8 cellular contexts compared by ENCODE assay signal in genomic region chr2:100422320-100422719, GRCh38. TPM values are rescaled to one million over a fixed set of nuclear protein-coding genes. Genes with fewer than 3 reads are reported as not detected.
DNase-seq lines count a peak whose midpoint lies in the region; ATAC-seq and TF ChIP-seq lines count a peak whose summit lies in the region.

No MANE protein-coding gene starts in this region.

- no peaks in the 10 kb centered on the region for H3K27me3 ChIP-seq in breast epithelium
- H3K27me3 ChIP-seq in SJCRH30, result no peaks in the 10 kb centered on the region
- H3K27me3 ChIP-seq in heart left ventricle, result no peaks in the 10 kb centered on the region
- H3K27me3 ChIP-seq in upper lobe of right lung, result no peaks in the 10 kb centered on the region

- ATAC-seq in heart left ventricle, result peak in 3 of 4 donors; percentile 56 to 61 (median 58)
- ATAC-seq in upper lobe of right lung, result peak; percentile 76
- ATAC-seq in T-cell (replicated peaks in 1 of 4), result no peak
- no peak for ATAC-seq in HG03175 (IDR thresholded peaks at IDR 0.05; ENCODE audit: unreplicated experiment)
- ATAC-seq in GM21619 (IDR thresholded peaks at IDR 0.05; ENCODE audit: unreplicated experiment), result no peak

- WGBS in heart left ventricle, 4 donors, result 77 to 86% (median 85%) methylated on average over 2 of the region's 2 CpGs

- H3K36me3 ChIP-seq in breast epithelium (no peaks in the 10 kb centered on the region), SJCRH30 (no peaks in the 10 kb centered on the region), heart left ventricle (no peaks in the 10 kb centered on the region), upper lobe of right lung (no peaks in the 10 kb centered on the region)

- H3K9me3 ChIP-seq in breast epithelium (no peaks in the 10 kb centered on the region), SJCRH30 (replicated peaks) (no peaks in the 10 kb centered on the region), heart left ventricle (no peaks in the 10 kb centered on the region), upper lobe of right lung (no peaks in the 10 kb centered on the region)

- intact Hi-C loops in MCF 10A (cut with micrococcal nuclease) (loop anchor here (10.0 kb wide), 1 partner anchor 142 kb away; the partner anchor contains the start of gene PDCL3), breast epithelium (cut with DNase I; ENCODE audit: low total_unique reads) (no loop called here), heart left ventricle (cut with DNase I) (loop anchor here in 2 of 10 donors (5.0 to 10.0 kb wide), 2 partner anchors 140 to 142 kb away; partner anchors contain the start of gene PDCL3 (in 2 of the 2)), upper lobe of right lung (cut with DNase I) (no loop called here)

- no TSS peak for BruUV-seq in MCF 10A (replicated peaks; lab: Mats Ljungman, UMichigan)

- POLR2A ChIA-PET in MCF 10A (lab: Yijun Ruan, JAX), result no interaction called here
- POLR2A ChIA-PET in T-cell (lab: Charles Lee), result no interaction called here

- CTCF ChIA-PET in MCF 10A (lab: Yijun Ruan, JAX) (interaction anchor here (0.6 to 1.2 kb wide), 7 partner anchors 9 to 299 kb away, joined by 3 to 7 read pairs (median 3); no protein-coding TSS in a partner anchor), T-cell (lab: Charles Lee) (no interaction called here)

- H3K4me3 Mint-ChIP-seq in MCF 10A (ENCODE audit: unreplicated experiment) (no peak overlapping the region), T-cell (no peak overlapping the region)

- H3K4me1 Mint-ChIP-seq in MCF 10A (ENCODE audit: insufficient read depth, unreplicated experiment), result peaks cover 6% of the 10 kb centered on the region
- H3K4me1 Mint-ChIP-seq in T-cell, result peaks cover 6 to 8% (median 7%) of the 10 kb centered on the region in 3 donors

- H3K27me3 Mint-ChIP-seq in MCF 10A (ENCODE audit: insufficient read depth, unreplicated experiment) (peaks cover 29% of the 10 kb centered on the region), T-cell (peaks cover 5 to 10% of the 10 kb centered on the region in 2 donors)

- no peak overlapping the region for H3K27ac ChIP-seq in breast epithelium
- no peak overlapping the region for H3K27ac ChIP-seq in SJCRH30
- H3K27ac ChIP-seq in heart left ventricle, result no peak overlapping the region
- no peak overlapping the region for H3K27ac ChIP-seq in upper lobe of right lung

- H3K36me3 Mint-ChIP-seq in MCF 10A (ENCODE audit: insufficient read depth, unreplicated experiment) (no peaks in the 10 kb centered on the region), T-cell (no peaks in the 10 kb centered on the region)

- TF ChIP-seq CTCF in MCF 10A (IDR thresholded peaks at IDR 0.05; ENCODE audit: unreplicated experiment), result peak; percentile 23
- TF ChIP-seq CTCF in breast epithelium (IDR thresholded peaks at IDR 0.05), result no peak
- peak in 11 of 12 donors; percentile 24 to 59 (median 38) for TF ChIP-seq CTCF in heart left ventricle (IDR thresholded peaks at IDR 0.05)
- peak; percentile 52 for TF ChIP-seq CTCF in upper lobe of right lung (IDR thresholded peaks at IDR 0.05)

- peak; percentile 51 for DNase-seq in MCF 10A (ENCODE audit: unreplicated experiment)
- DNase-seq in breast epithelium (ENCODE audit: low spot score in 2 of 2), result no peak
- peak; percentile 12 to 53 for DNase-seq in SJCRH30
- no peak for DNase-seq in heart left ventricle
- DNase-seq in upper lobe of right lung, result no peak
- DNase-seq in T-cell, result no peak

- H3K9me3 Mint-ChIP-seq in MCF 10A (ENCODE audit: unreplicated experiment) (no peaks in the 10 kb centered on the region), T-cell (no peaks in the 10 kb centered on the region)

- H3K27ac Mint-ChIP-seq in MCF 10A (ENCODE audit: low read depth, unreplicated experiment), result no peak overlapping the region
- H3K27ac Mint-ChIP-seq in T-cell, result no peak overlapping the region

- TF ChIP-seq POLR2A in breast epithelium (IDR thresholded peaks at IDR 0.05), result no peak
- no peak for TF ChIP-seq POLR2A in heart left ventricle (IDR thresholded peaks at IDR 0.05)

- H3K4me1 ChIP-seq in breast epithelium (no peaks in the 10 kb centered on the region), SJCRH30 (no peaks in the 10 kb centered on the region), heart left ventricle (peaks cover 0 to 6% (median 0%) of the 10 kb centered on the region in 12 donors), upper lobe of right lung (no peaks in the 10 kb centered on the region)

- H3K4me3 ChIP-seq in breast epithelium (no peak overlapping the region), SJCRH30 (no peak overlapping the region), heart left ventricle (no peak overlapping the region), upper lobe of right lung (no peak overlapping the region)

RNA-seq across cellular contexts. Expression of gene CHST10, which starts 4.9 kb away (rescaled TPM):
- 2.3 and 4.0 TPM in 2 replicates for total RNA-seq in MCF 10A (2022)
- 10 to 100 TPM in 1 of 3 donors, 1 to 10 TPM in 2; 4.5 to 17.0 (median 8.3) TPM for total RNA-seq in breast epithelium
- 20.0 and 27.4 TPM in 2 replicates for total RNA-seq in SJCRH30 (2014; rRNA removed; shearing (Covaris generic))
- 10 to 100 TPM in 4 of 9 donors, 1 to 10 TPM in 5; 7.2 to 14.1 (median 9.8) TPM for total RNA-seq in heart left ventricle
- 1 to 10 TPM; 5.8 to 6.7 TPM for polyA plus RNA-seq in heart left ventricle
- 8.4 TPM for total RNA-seq in upper lobe of right lung
- 1 to 10 TPM; 3.4 to 5.8 (median 4.1) TPM for total RNA-seq in T-cell

RNA-seq across cellular contexts. Expression of gene NMS, which starts 48.0 kb away (rescaled TPM):
- total RNA-seq in MCF 10A (2022), result not detected in 2 replicates
- total RNA-seq in breast epithelium, result not detected
- not detected in 2 replicates for total RNA-seq in SJCRH30 (2014; rRNA removed; shearing (Covaris generic))
- total RNA-seq in heart left ventricle, result not detected
- polyA plus RNA-seq in heart left ventricle, result not detected
- total RNA-seq in upper lobe of right lung, result not detected
- not detected for total RNA-seq in T-cell

Comparison
In these comparisons a context has a peak if more than half of its experiments do, and no peak if none do; other contexts are left out.
1. DNase-seq: peak in MCF 10A (single experiment) and SJCRH30 (2 of 2); none in breast epithelium (0 of 2), heart left ventricle (0 of 5), upper lobe of right lung (single experiment) and T-cell (0 of 34).
2. CTCF ChIP-seq: peak in MCF 10A (single experiment), heart left ventricle (11 of 12) and upper lobe of right lung (single experiment); none in breast epithelium (0 of 3).
3. ATAC-seq: peak in heart left ventricle (3 of 4) and upper lobe of right lung (single experiment); none in T-cell (0 of 4), HG03175 (single experiment) and GM21619 (single experiment).